ENCODE assay signal across 1 cellular context in genomic region chr3:186514296-186515002, GRCh38.
TF ChIP-seq lines count a peak whose summit lies in the region.

No MANE protein-coding gene starts in this region.

TF ChIP-seq in IMR-90, 13 proteins besides CTCF, POLR2A, EP300 and RAD21 (continued from another document):
- TF ChIP-seq, protein P1, sequence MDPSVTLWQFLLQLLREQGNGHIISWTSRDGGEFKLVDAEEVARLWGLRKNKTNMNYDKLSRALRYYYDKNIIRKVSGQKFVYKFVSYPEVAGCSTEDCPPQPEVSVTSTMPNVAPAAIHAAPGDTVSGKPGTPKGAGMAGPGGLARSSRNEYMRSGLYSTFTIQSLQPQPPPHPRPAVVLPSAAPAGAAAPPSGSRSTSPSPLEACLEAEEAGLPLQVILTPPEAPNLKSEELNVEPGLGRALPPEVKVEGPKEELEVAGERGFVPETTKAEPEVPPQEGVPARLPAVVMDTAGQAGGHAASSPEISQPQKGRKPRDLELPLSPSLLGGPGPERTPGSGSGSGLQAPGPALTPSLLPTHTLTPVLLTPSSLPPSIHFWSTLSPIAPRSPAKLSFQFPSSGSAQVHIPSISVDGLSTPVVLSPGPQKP (IDR thresholded peaks at IDR 0.05; ENCODE audit: borderline replicate concordance, low read depth, low read length) = no peak
- TF ChIP-seq MAFK (IDR thresholded peaks at IDR 0.05; ENCODE audit: low read depth, low read length) = no peak
- no peak for TF ChIP-seq BHLHE40 (IDR thresholded peaks at IDR 0.05; ENCODE audit: low read depth, low read length)
TF ChIP-seq in IMR-90: peak in this region for 0.
